20 cellular contexts compared by ENCODE assay signal in genomic region chr12:56347255-56347654, GRCh38. TPM values are rescaled to one million over a fixed set of nuclear protein-coding genes. Genes with fewer than 3 reads are reported as not detected.
"Had no signal": no experiment of that assay in that cellular context is flagged by ENCODE, and none has a peak within 500 bp of the region (broad histone marks: within the 10 kb centered on the region; RNA-seq: fewer than 3 reads in every experiment).

No MANE protein-coding gene starts in this region.

RNA-seq across cellular contexts. Expression of gene IL23A, which starts 8.6 kb away (rescaled TPM):
- total RNA-seq: left colon, occipital lobe, osteocyte, posterior vena cava, skeletal muscle tissue, temporal lobe, tibial nerve had no signal

RNA-seq across cellular contexts. Expression of gene APOF, which starts 15.4 kb away (rescaled TPM):
- total RNA-seq: kidney, left colon, left lung, lower lobe of right lung, mammary epithelial cell, mesothelial cell of epicardium, mononuclear cell, natural killer cell, occipital lobe, osteocyte, posterior vena cava, psoas muscle, skeletal muscle tissue, smooth muscle cell, temporal lobe, tibial nerve, ureter, uterus had no signal
- polyA plus RNA-seq: immature natural killer cell, mammary epithelial cell, psoas muscle, smooth muscle cell, thymus had no signal
